Comparison of ENCODE assay signal across 8 cellular contexts in genomic region chr6:40912158-40912946, GRCh38.
DNase-seq lines count a peak whose midpoint lies in the region; ATAC-seq and TF ChIP-seq lines count a peak whose summit lies in the region.

No MANE protein-coding gene starts in this region.

- ATAC-seq in GM18907 (IDR thresholded peaks at IDR 0.05; ENCODE audit: unreplicated experiment) (peak; percentile 93), HG03097 (IDR thresholded peaks at IDR 0.05; ENCODE audit: low FRiP score, unreplicated experiment) (peak; percentile 83)

- H3K27me3 ChIP-seq in right atrium auricular region = no peaks in the 10 kb centered on the region

- TF ChIP-seq CTCF in right atrium auricular region (IDR thresholded peaks at IDR 0.05) = peak; percentile 16 to 67

- DNase-seq in COLO668 (lab: John Stamatoyannopoulos, UW; ENCODE audit: unreplicated experiment) (peak; percentile 79), NCI-H2171 (lab: John Stamatoyannopoulos, UW) (peak; percentile 89), right atrium auricular region (ENCODE audit: low spot score) (no peak), activated gamma-delta T cell treated with Interleukin-2 at 50 U/mL for 16 hours (no peak)
- peak; percentile 11 to 24 for DNase-seq in activated CD4-positive, alpha-beta T cell treated with anti-CD3 and anti-CD28 coated beads, Interleukin-2, amount 50 U/mL, for 48 hours
- DNase-seq in stimulated activated CD4-positive, alpha-beta T cell treated with anti-CD3 and anti-CD28 coated beads, Interleukin-1b, Interleukin-23, amount 100 ng/mL, for 48 hours = peak; percentile 31

- no peak overlapping the region for H3K4me3 ChIP-seq in right atrium auricular region

- no peaks in the 10 kb centered on the region for H3K36me3 ChIP-seq in right atrium auricular region

- peaks cover 0 to 9% of the 10 kb centered on the region in 2 donors for H3K4me1 ChIP-seq in right atrium auricular region

- H3K27ac ChIP-seq in right atrium auricular region = no peak overlapping the region

- H3K9me3 ChIP-seq in right atrium auricular region = no peaks in the 10 kb centered on the region

Comparison
In these comparisons a context has a peak if more than half of its experiments do, and no peak if none do; other contexts are left out.
1. DNase-seq: peak in COLO668 (single experiment), NCI-H2171 (single experiment), activated CD4-positive, alpha-beta T cell treated with anti-CD3 and anti-CD28 coated beads, Interleukin-2, amount 50 U/mL, for 48 hours (2 of 2) and stimulated activated CD4-positive, alpha-beta T cell treated with anti-CD3 and anti-CD28 coated beads, Interleukin-1b, Interleukin-23, amount 100 ng/mL, for 48 hours (single experiment); none in right atrium auricular region (single experiment) and activated gamma-delta T cell treated with Interleukin-2 at 50 U/mL for 16 hours (single experiment).